In genomic region chr5:96083361-96083881, GRCh38 we compare ENCODE assay signal across 1 cellular context.
TF ChIP-seq lines count a peak whose summit lies in the region.

No MANE protein-coding gene starts in this region.

TF ChIP-seq in HCT116, 20 proteins besides CTCF, POLR2A, EP300 and RAD21:
- TF ChIP-seq POLR2AphosphoS5 (IDR thresholded peaks at IDR 0.05; ENCODE audit: low read depth, low read length): no peak
- TF ChIP-seq SIN3A (IDR thresholded peaks at IDR 0.05; ENCODE audit: low read depth): no peak
- no peak for TF ChIP-seq CBX3 (IDR thresholded peaks at IDR 0.05; ENCODE audit: low read depth)
- TF ChIP-seq MAX (IDR thresholded peaks at IDR 0.05): no peak
- TF ChIP-seq EZH2 (IDR thresholded peaks at IDR 0.05): no peak
- TF ChIP-seq, protein P1, sequence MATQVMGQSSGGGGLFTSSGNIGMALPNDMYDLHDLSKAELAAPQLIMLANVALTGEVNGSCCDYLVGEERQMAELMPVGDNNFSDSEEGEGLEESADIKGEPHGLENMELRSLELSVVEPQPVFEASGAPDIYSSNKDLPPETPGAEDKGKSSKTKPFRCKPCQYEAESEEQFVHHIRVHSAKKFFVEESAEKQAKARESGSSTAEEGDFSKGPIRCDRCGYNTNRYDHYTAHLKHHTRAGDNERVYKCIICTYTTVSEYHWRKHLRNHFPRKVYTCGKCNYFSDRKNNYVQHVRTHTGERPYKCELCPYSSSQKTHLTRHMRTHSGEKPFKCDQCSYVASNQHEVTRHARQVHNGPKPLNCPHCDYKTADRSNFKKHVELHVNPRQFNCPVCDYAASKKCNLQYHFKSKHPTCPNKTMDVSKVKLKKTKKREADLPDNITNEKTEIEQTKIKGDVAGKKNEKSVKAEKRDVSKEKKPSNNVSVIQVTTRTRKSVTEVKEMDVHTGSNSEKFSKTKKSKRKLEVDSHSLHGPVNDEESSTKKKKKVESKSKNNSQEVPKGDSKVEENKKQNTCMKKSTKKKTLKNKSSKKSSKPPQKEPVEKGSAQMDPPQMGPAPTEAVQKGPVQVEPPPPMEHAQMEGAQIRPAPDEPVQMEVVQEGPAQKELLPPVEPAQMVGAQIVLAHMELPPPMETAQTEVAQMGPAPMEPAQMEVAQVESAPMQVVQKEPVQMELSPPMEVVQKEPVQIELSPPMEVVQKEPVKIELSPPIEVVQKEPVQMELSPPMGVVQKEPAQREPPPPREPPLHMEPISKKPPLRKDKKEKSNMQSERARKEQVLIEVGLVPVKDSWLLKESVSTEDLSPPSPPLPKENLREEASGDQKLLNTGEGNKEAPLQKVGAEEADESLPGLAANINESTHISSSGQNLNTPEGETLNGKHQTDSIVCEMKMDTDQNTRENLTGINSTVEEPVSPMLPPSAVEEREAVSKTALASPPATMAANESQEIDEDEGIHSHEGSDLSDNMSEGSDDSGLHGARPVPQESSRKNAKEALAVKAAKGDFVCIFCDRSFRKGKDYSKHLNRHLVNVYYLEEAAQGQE (IDR thresholded peaks at IDR 0.05; ENCODE audit: low read depth): no peak
- no peak for TF ChIP-seq SP1 (IDR thresholded peaks at IDR 0.05; ENCODE audit: low read depth)
- no peak for TF ChIP-seq YY1 (IDR thresholded peaks at IDR 0.05; ENCODE audit: extremely low read depth, insufficient replicate concordance, low read depth, low read length)
